Comparison of ENCODE assay signal across 30 cellular contexts in the genomic region with DNA sequence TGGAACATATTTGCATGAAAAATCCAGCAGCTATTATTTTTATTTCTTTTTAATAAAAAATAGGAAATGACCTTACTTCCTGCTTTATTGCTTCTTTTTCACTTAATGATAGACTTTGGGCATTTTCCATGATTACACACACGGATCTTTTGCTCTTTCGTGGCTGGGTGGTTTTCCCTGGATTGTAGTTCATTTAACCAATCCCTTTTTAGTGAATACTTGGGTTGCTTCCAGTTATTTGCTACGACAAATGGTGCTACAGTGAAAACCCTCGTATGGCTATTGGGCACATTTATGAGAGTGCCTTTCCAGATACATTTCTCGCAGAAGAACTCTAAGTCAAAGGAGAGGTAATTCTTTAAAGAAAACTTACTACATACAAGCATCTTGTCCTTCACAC. TPM values are rescaled to one million over a fixed set of nuclear protein-coding genes. Genes with fewer than 3 reads are reported as not detected.
"Had no signal": no experiment of that assay in that cellular context is flagged by ENCODE, and none has a peak within 500 bp of the region (broad histone marks: within the 10 kb centered on the region; RNA-seq: fewer than 3 reads in every experiment).

No MANE protein-coding gene starts in this region.

- H3K4me1 ChIP-seq: body of pancreas, colonic mucosa, gastroesophageal sphincter had no signal

- DNase-seq: activated B cell treated with CpG ODN at 0.5 μM for 24 hours; activated CD4-positive, alpha-beta T cell treated with anti-CD3 and anti-CD28 coated beads for 48 hours; activated CD4-positive, alpha-beta T cell treated with anti-CD3 and anti-CD28 coated beads, Interleukin-2, amount 50 U/mL, for 1 hour; activated CD4-positive, alpha-beta T cell treated with anti-CD3 and anti-CD28 coated beads, Interleukin-2, amount 50 U/mL, for 48 hours; activated CD8-positive, alpha-beta memory T cell treated with anti-CD3 and anti-CD28 coated beads for 24 hours; activated CD8-positive, alpha-beta T cell treated with anti-CD3 and anti-CD28 coated beads for 36 hours; activated effector memory CD4-positive, alpha-beta T cell treated with Interleukin-2 at 50 U/mL for 16 hours; activated gamma-delta T cell treated with Interleukin-2 at 50 U/mL for 16 hours; activated naive CD4-positive, alpha-beta T cell treated with anti-CD3 and anti-CD28 coated beads, Interleukin-2, amount 50 U/mL, for 16 hours; activated naive CD4-positive, alpha-beta T cell treated with Interleukin-2 at 50 U/mL for 16 hours; activated T-cell treated with anti-CD3 and anti-CD28 coated beads, Interleukin-2, amount 50 U/mL, for 4 hours; amniotic stem cell; anterior cingulate cortex; body of pancreas; central memory CD4-positive, alpha-beta T cell; cerebellar nuclear complex; colonic mucosa; effector CD4-positive, alpha-beta T cell; effector memory CD8-positive, alpha-beta T cell; esophagus squamous epithelium; foreskin melanocyte; T-helper 1 cell; T-helper 17 cell; T1000; WERI-Rb-1 had no signal

- ATAC-seq: activated CD4-positive, CD25-positive, alpha-beta regulatory T cell treated with anti-CD3 and anti-CD28 coated beads, Interleukin-2, amount 50 U/mL, for 24 hours; activated CD8-positive, alpha-beta T cell treated with anti-CD3 and anti-CD28 coated beads for 36 hours; activated T-cell treated with anti-CD3 and anti-CD28 coated beads, Interleukin-2, amount 50 U/mL, for 4 hours; activated T-helper 17 cell treated with anti-CD3 and anti-CD28 coated beads, Interleukin-2, amount 50 U/mL, for 72 hours; body of pancreas; effector memory CD8-positive, alpha-beta T cell; gastroesophageal sphincter; T-helper 17 cell had no signal

- H3K36me3 ChIP-seq: colonic mucosa, esophagus squamous epithelium, gastroesophageal sphincter, WERI-Rb-1 had no signal

- H3K9me3 ChIP-seq: body of pancreas, colonic mucosa, esophagus squamous epithelium, gastroesophageal sphincter had no signal

- H3K27ac ChIP-seq: body of pancreas, colonic mucosa, epithelial cell of prostate, esophagus squamous epithelium, gastroesophageal sphincter, WERI-Rb-1 had no signal

- H3K4me3 ChIP-seq: body of pancreas, colonic mucosa, esophagus squamous epithelium, gastroesophageal sphincter had no signal

- H3K27me3 ChIP-seq: body of pancreas, colonic mucosa had no signal

RNA-seq across cellular contexts. Expression of a gene that starts 38.6 kb away (rescaled TPM):
- total RNA-seq: activated B cell treated with CpG ODN at 0.5 μM for 24 hours; activated CD8-positive, alpha-beta T cell treated with anti-CD3 and anti-CD28 coated beads for 36 hours; activated T-cell treated with anti-CD3 and anti-CD28 coated beads, Interleukin-2, amount 50 U/mL, for 4 hours; activated T-helper 17 cell treated with anti-CD3 and anti-CD28 coated beads, Interleukin-2, amount 50 U/mL, for 72 hours had no signal

RNA-seq across cellular contexts. Expression of a gene that starts 50.3 kb away (rescaled TPM):
- total RNA-seq: activated B cell treated with CpG ODN at 0.5 μM for 24 hours; activated CD8-positive, alpha-beta T cell treated with anti-CD3 and anti-CD28 coated beads for 36 hours; activated T-cell treated with anti-CD3 and anti-CD28 coated beads, Interleukin-2, amount 50 U/mL, for 4 hours; activated T-helper 17 cell treated with anti-CD3 and anti-CD28 coated beads, Interleukin-2, amount 50 U/mL, for 72 hours; fibroblast of villous mesenchyme; T-helper 17 cell had no signal
